18 cellular contexts compared by ENCODE assay signal in the genomic region with DNA sequence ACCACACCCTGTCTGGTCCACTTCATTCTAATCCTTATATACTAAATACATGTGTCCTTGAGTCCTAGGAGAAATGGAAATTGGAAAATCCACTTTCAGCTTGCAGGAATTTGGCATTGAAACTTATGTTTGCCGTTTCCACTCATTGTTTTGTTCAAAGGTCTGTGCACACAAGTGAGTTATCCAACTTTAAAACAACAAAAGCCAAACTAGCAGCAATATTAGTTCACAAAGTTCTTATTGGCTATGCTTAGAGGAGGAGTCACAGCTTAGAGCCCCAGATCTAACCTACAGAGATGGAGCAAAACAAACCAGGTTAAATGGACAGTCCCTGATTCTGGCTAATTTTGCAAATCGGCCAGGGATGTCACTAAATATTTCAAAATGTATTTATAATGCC. TPM values are rescaled to one million over a fixed set of nuclear protein-coding genes. Genes with fewer than 3 reads are reported as not detected.
DNase-seq lines count a peak whose midpoint lies in the region; ATAC-seq and TF ChIP-seq lines count a peak whose summit lies in the region.
"Had no signal": no experiment of that assay in that cellular context is flagged by ENCODE, and none has a peak within 500 bp of the region (broad histone marks: within the 10 kb centered on the region; RNA-seq: fewer than 3 reads in every experiment).

No MANE protein-coding gene starts in this region.

- intact Hi-C loops in right cardiac atrium (cut with DNase I), result no loop called here
- intact Hi-C loops in cardiac septum (cut with DNase I), result no loop called here
- intact Hi-C loops in CD14-positive monocyte (cut with micrococcal nuclease), result no loop called here

- peaks cover 0 to 3% (median 1%) of the 10 kb centered on the region in 3 donors for H3K27me3 Mint-ChIP-seq in CD14-positive monocyte (ENCODE audit: low read depth in 3 of 3)
- H3K27me3 Mint-ChIP-seq: CD4-positive, alpha-beta memory T cell had no signal

- H3K4me1 Mint-ChIP-seq in CD14-positive monocyte, result no peaks in the 10 kb centered on the region

- no peak overlapping the region for H3K4me3 Mint-ChIP-seq in CD14-positive monocyte
- H3K4me3 Mint-ChIP-seq: CD4-positive, alpha-beta memory T cell; GM23338 had no signal

- H3K4me1 ChIP-seq in right cardiac atrium (ENCODE audit: control insufficient read depth, insufficient read depth, low read length) (peaks cover 3% of the 10 kb centered on the region), osteoblast (ENCODE audit: insufficient read depth, low read length) (no peaks in the 10 kb centered on the region)
- H3K4me1 ChIP-seq: BE2C had no signal

- H3K9me3 ChIP-seq in right cardiac atrium (ENCODE audit: control insufficient read depth, low read length) (no peaks in the 10 kb centered on the region), osteoblast (ENCODE audit: low read depth, low read length) (no peaks in the 10 kb centered on the region)
- H3K9me3 ChIP-seq: BE2C had no signal

- TF ChIP-seq CTCF in CD14-positive monocyte (IDR thresholded peaks at IDR 0.05) (no peak), osteoblast (IDR thresholded peaks at IDR 0.05; ENCODE audit: extremely low read depth, low read depth, low read length) (no peak)

- WGBS in right cardiac atrium, result 74% methylated on average over 2 of the region's 2 CpGs

- H3K27me3 ChIP-seq in right cardiac atrium (ENCODE audit: control insufficient read depth, insufficient read depth), result no peaks in the 10 kb centered on the region
- no peaks in the 10 kb centered on the region for H3K27me3 ChIP-seq in osteoblast (ENCODE audit: insufficient read depth, low read length)
- H3K27me3 ChIP-seq: BE2C had no signal

- H3K27ac Mint-ChIP-seq in CD14-positive monocyte, result no peak overlapping the region
- H3K27ac Mint-ChIP-seq: CD4-positive, alpha-beta memory T cell; GM23338 had no signal

- H3K79me2 ChIP-seq in osteoblast (ENCODE audit: insufficient read depth, low read length), result no peaks in the 10 kb centered on the region

- no peak overlapping the region for H3K27ac ChIP-seq in right cardiac atrium (ENCODE audit: low read length)
- no peak overlapping the region for H3K27ac ChIP-seq in osteoblast (ENCODE audit: low read depth, low read length)

- H3K9me3 Mint-ChIP-seq in CD14-positive monocyte, result peaks cover 0 to 2% (median 0%) of the 10 kb centered on the region in 7 donors
- H3K9me3 Mint-ChIP-seq: CD4-positive, alpha-beta memory T cell; GM23338 had no signal

- no peak overlapping the region for H2AFZ ChIP-seq in osteoblast (ENCODE audit: low read length)
- H2AFZ ChIP-seq: GM23338 had no signal

- H3K36me3 ChIP-seq in osteoblast (ENCODE audit: insufficient read depth, low read length), result no peaks in the 10 kb centered on the region

- ATAC-seq in right cardiac atrium, result peak; percentile 44 to 72
- peak; percentile 57 for ATAC-seq in left lobe of liver
- no peak for ATAC-seq in SK-N-SH treated with all-trans-retinoic acid at 6 μM for 48 hours
- ATAC-seq: GM23338, K562 had no signal

- H3K36me3 Mint-ChIP-seq in CD14-positive monocyte, result no peaks in the 10 kb centered on the region

- DNase-seq in right cardiac atrium, result no peak
- no peak for DNase-seq in cardiac septum (ENCODE audit: low spot score)
- peak; percentile 47 for DNase-seq in dermis blood vessel endothelial cell
- DNase-seq in left lobe of liver (ENCODE audit: low spot score), result no peak
- no peak for DNase-seq in CD14-positive monocyte (ENCODE audit: low spot score)
- DNase-seq in osteoblast (ENCODE audit: insufficient read length, low spot score, missing footprints), result no peak
- DNase-seq: ACHN; BE2C; C1 segment of cervical spinal cord; Calu3; CD4-positive, alpha-beta memory T cell; DMS79 treated with DMSO at 0.1 percent for 48 hours; GF-D8; HCEC 1CT; IMR-90 had no signal

- H3K4me2 ChIP-seq in osteoblast (ENCODE audit: insufficient read depth, low read length), result no peak overlapping the region
- H3K4me2 ChIP-seq: GM23338 had no signal

- no peaks in the 10 kb centered on the region for H4K20me1 ChIP-seq in osteoblast (ENCODE audit: insufficient read depth, low read length)

- H3K4me3 ChIP-seq in right cardiac atrium (ENCODE audit: low read length) (no peak overlapping the region), osteoblast (ENCODE audit: insufficient read depth, low read length) (no peak overlapping the region)
- H3K4me3 ChIP-seq: GM23338, K562 had no signal

TF ChIP-seq in SK-N-SH treated with all-trans-retinoic acid at 6 μM for 48 hours, 23 proteins besides CTCF, POLR2A, EP300 and RAD21 (continues in another document):
- TF ChIP-seq PPARA (CRISPR knock-in tag; IDR thresholded peaks at IDR 0.05; ENCODE audit: borderline replicate concordance) (no peak), CSDC2 (CRISPR knock-in tag; IDR thresholded peaks at IDR 0.05) (no peak), ZFP30 (CRISPR knock-in tag; IDR thresholded peaks at IDR 0.05) (no peak), ARNTL (CRISPR knock-in tag; IDR thresholded peaks at IDR 0.05; ENCODE audit: borderline replicate concordance, low read depth) (no peak), OSR1 (CRISPR knock-in tag; IDR thresholded peaks at IDR 0.05) (no peak), ZNF70 (CRISPR knock-in tag; IDR thresholded peaks at IDR 0.05) (no peak), GLIS3 (CRISPR knock-in tag; IDR thresholded peaks at IDR 0.05) (no peak), ISL1 (CRISPR knock-in tag; IDR thresholded peaks at IDR 0.05) (no peak), ESRRG (CRISPR knock-in tag; IDR thresholded peaks at IDR 0.05) (no peak)
- TF ChIP-seq, protein P1, sequence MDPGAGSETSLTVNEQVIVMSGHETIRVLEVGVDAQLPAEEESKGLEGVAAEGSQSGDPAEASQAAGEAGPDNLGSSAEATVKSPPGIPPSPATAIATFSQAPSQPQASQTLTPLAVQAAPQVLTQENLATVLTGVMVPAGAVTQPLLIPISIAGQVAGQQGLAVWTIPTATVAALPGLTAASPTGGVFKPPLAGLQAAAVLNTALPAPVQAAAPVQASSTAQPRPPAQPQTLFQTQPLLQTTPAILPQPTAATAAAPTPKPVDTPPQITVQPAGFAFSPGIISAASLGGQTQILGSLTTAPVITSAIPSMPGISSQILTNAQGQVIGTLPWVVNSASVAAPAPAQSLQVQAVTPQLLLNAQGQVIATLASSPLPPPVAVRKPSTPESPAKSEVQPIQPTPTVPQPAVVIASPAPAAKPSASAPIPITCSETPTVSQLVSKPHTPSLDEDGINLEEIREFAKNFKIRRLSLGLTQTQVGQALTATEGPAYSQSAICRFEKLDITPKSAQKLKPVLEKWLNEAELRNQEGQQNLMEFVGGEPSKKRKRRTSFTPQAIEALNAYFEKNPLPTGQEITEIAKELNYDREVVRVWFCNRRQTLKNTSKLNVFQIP (CRISPR knock-in tag; IDR thresholded peaks at IDR 0.05; ENCODE audit: borderline replicate concordance, low read depth), result no peak
- TF ChIP-seq, protein P2, sequence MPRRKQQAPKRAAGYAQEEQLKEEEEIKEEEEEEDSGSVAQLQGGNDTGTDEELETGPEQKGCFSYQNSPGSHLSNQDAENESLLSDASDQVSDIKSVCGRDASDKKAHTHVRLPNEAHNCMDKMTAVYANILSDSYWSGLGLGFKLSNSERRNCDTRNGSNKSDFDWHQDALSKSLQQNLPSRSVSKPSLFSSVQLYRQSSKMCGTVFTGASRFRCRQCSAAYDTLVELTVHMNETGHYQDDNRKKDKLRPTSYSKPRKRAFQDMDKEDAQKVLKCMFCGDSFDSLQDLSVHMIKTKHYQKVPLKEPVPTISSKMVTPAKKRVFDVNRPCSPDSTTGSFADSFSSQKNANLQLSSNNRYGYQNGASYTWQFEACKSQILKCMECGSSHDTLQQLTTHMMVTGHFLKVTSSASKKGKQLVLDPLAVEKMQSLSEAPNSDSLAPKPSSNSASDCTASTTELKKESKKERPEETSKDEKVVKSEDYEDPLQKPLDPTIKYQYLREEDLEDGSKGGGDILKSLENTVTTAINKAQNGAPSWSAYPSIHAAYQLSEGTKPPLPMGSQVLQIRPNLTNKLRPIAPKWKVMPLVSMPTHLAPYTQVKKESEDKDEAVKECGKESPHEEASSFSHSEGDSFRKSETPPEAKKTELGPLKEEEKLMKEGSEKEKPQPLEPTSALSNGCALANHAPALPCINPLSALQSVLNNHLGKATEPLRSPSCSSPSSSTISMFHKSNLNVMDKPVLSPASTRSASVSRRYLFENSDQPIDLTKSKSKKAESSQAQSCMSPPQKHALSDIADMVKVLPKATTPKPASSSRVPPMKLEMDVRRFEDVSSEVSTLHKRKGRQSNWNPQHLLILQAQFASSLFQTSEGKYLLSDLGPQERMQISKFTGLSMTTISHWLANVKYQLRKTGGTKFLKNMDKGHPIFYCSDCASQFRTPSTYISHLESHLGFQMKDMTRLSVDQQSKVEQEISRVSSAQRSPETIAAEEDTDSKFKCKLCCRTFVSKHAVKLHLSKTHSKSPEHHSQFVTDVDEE (CRISPR knock-in tag; IDR thresholded peaks at IDR 0.05), result no peak
- TF ChIP-seq, protein P3, sequence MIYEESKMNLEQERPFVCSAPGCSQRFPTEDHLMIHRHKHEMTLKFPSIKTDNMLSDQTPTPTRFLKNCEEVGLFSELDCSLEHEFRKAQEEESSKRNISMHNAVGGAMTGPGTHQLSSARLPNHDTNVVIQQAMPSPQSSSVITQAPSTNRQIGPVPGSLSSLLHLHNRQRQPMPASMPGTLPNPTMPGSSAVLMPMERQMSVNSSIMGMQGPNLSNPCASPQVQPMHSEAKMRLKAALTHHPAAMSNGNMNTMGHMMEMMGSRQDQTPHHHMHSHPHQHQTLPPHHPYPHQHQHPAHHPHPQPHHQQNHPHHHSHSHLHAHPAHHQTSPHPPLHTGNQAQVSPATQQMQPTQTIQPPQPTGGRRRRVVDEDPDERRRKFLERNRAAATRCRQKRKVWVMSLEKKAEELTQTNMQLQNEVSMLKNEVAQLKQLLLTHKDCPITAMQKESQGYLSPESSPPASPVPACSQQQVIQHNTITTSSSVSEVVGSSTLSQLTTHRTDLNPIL (CRISPR knock-in tag; IDR thresholded peaks at IDR 0.05; ENCODE audit: low read depth), result no peak
- TF ChIP-seq, protein P4, sequence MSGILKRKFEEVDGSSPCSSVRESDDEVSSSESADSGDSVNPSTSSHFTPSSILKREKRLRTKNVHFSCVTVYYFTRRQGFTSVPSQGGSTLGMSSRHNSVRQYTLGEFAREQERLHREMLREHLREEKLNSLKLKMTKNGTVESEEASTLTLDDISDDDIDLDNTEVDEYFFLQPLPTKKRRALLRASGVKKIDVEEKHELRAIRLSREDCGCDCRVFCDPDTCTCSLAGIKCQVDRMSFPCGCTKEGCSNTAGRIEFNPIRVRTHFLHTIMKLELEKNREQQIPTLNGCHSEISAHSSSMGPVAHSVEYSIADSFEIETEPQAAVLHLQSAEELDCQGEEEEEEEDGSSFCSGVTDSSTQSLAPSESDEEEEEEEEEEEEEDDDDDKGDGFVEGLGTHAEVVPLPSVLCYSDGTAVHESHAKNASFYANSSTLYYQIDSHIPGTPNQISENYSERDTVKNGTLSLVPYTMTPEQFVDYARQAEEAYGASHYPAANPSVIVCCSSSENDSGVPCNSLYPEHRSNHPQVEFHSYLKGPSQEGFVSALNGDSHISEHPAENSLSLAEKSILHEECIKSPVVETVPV (CRISPR knock-in tag; IDR thresholded peaks at IDR 0.05), result no peak

RNA-seq across cellular contexts. Expression of a gene that starts 44.6 kb away (rescaled TPM):
- 1 to 10 TPM; 5.5 to 7.7 (median 6.3) TPM for total RNA-seq in right cardiac atrium
- 3.7 TPM for polyA plus RNA-seq in right cardiac atrium
- 3.9 TPM for total RNA-seq in cardiac septum
- total RNA-seq in dermis blood vessel endothelial cell, result 7.6 and 27.7 TPM in 2 replicates
- total RNA-seq in left lobe of liver, result 1.3 TPM
- under 1 TPM in 1 of 2 donors, not detected in 1; 0.43 TPM for polyA plus RNA-seq in CD14-positive monocyte
- 0.36 TPM in 1 of 2 replicates, not detected in the other for total RNA-seq in osteoblast
- polyA plus RNA-seq: K562 had no signal
